In the genomic region with DNA sequence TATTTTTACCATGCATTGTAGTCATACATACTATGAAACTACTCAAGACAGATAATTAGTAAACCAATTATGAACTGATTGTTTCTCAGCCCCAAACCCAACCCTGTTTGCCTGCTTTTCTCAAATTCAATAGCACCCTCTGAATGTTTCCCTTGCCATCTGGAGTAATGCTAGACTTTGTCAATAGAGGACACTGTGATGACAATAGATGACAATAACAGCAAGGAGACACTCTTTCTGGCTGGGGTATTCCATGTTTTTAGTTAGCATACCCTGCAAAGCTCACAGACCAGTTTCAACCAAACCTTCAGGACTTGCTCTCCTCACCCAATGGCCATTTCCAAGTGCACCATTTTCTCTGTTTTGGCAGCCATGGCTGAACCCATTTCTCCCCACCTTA, we compare ENCODE assay signal across 20 cellular contexts.
"Had no signal": no experiment of that assay in that cellular context is flagged by ENCODE, and none has a peak within 500 bp of the region (broad histone marks: within the 10 kb centered on the region; RNA-seq: fewer than 3 reads in every experiment).

No MANE protein-coding gene starts in this region.

- H3K4me1 ChIP-seq: esophagus squamous epithelium, heart left ventricle, psoas muscle, right lobe of liver, tibial artery, upper lobe of right lung, vagina had no signal

- DNase-seq: effector memory CD4-positive, alpha-beta T cell; esophagus squamous epithelium; foreskin melanocyte; heart left ventricle; hippocampal formation; kidney glomerular epithelial cell; mammary epithelial cell; mucosa of descending colon; naive thymus-derived CD8-positive, alpha-beta T cell; psoas muscle; retina; right lobe of liver; stimulated activated CD4-positive, alpha-beta T cell treated with anti-CD3 and anti-CD28 coated beads, Interleukin-4, amount 100 ng/mL, for 1 hour; stimulated activated CD8-positive, alpha-beta memory T cell treated with anti-CD3 and anti-CD28 coated beads, Interleukin-4, amount 100 ng/mL, for 48 hours; tibial artery; upper lobe of right lung had no signal

- H3K36me3 ChIP-seq: esophagus squamous epithelium, heart left ventricle, neutrophil, right lobe of liver, tibial artery, upper lobe of right lung, vagina had no signal

- ATAC-seq: heart left ventricle; left lobe of liver; mucosa of descending colon; naive thymus-derived CD8-positive, alpha-beta T cell; psoas muscle; right lobe of liver; stimulated activated effector memory CD8-positive, alpha-beta T cell treated with anti-CD3 and anti-CD28 coated beads, Interleukin-12 subunit alpha, Interleukin-12 subunit beta, amount 100 ng/mL, for 72 hours; upper lobe of right lung had no signal

- H3K4me3 ChIP-seq: esophagus squamous epithelium, heart left ventricle, mucosa of descending colon, psoas muscle, right lobe of liver, tibial artery, upper lobe of right lung, vagina had no signal

- H3K27ac ChIP-seq: esophagus squamous epithelium, heart left ventricle, neutrophil, psoas muscle, right lobe of liver, tibial artery, upper lobe of right lung, vagina had no signal

- H3K27me3 ChIP-seq: esophagus squamous epithelium, heart left ventricle, neutrophil, right lobe of liver, tibial artery, upper lobe of right lung, vagina had no signal

- H3K9me3 ChIP-seq: esophagus squamous epithelium, mucosa of descending colon, neutrophil, psoas muscle, right lobe of liver, tibial artery, upper lobe of right lung, vagina had no signal
